ENCODE assay signal across 1 cellular context in genomic region chr3:14413381-14414071, GRCh38.
TF ChIP-seq lines count a peak whose summit lies in the region.

No MANE protein-coding gene starts in this region.

TF ChIP-seq in SK-N-SH, 30 proteins besides CTCF, POLR2A, EP300 and RAD21 (continued from another document):
- no peak for TF ChIP-seq ZBTB33 (IDR thresholded peaks at IDR 0.05; ENCODE audit: borderline replicate concordance, low read depth)
- 0 out of 2 replicates have a peak, but pooled peaks have one; percentile 31 for TF ChIP-seq JUND (IDR thresholded peaks at IDR 0.05)
- TF ChIP-seq USF1 (IDR thresholded peaks at IDR 0.05; ENCODE audit: borderline replicate concordance, low read depth): peak; percentile 38; the same call in 1 of the 2 replicates
- no peak for TF ChIP-seq FOXJ3 (CRISPR knock-in tag; IDR thresholded peaks at IDR 0.05)
- no peak for TF ChIP-seq RCOR1 (IDR thresholded peaks at IDR 0.05; ENCODE audit: low read length)
- peak; percentile 52; the same call in 1 of the 2 replicates for TF ChIP-seq FOSL2 (IDR thresholded peaks at IDR 0.05; ENCODE audit: borderline replicate concordance, low read depth)
- TF ChIP-seq FOXM1 (IDR thresholded peaks at IDR 0.05; ENCODE audit: low read depth): no peak
